ENCODE assay signal across 21 cellular contexts in the genomic region with DNA sequence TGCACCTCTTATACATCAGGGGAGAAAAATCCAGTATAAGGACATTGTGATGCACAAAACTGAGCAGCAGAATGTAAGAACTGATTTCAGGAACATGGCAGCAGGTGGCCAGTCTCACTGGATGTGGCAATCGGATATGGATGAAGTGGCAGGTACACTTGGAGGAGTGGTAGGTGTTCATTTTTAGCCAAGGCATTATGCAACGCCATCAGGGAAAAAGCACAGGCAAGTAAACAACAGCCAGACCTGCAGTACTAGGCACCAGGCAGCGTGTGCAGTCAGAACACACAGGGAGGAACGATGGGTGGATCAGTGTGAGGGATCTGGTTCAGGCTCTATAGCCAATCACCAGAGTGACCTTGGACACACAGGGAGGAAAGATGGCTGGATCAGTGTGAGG.
DNase-seq lines count a peak whose midpoint lies in the region; ATAC-seq and TF ChIP-seq lines count a peak whose summit lies in the region.
"Had no signal": no experiment of that assay in that cellular context is flagged by ENCODE, and none has a peak within 500 bp of the region (broad histone marks: within the 10 kb centered on the region; RNA-seq: fewer than 3 reads in every experiment).

No MANE protein-coding gene starts in this region.

- H3K36me3 ChIP-seq in left lung (no peaks in the 10 kb centered on the region), upper lobe of right lung (no peaks in the 10 kb centered on the region)
- H3K36me3 ChIP-seq: BE2C, ovary, thyroid gland had no signal

- peak; percentile 88 for ATAC-seq in left lung
- peak; percentile 91 for ATAC-seq in upper lobe of right lung
- ATAC-seq: naive thymus-derived CD4-positive, alpha-beta T cell; Panc1; right cardiac atrium; stimulated activated naive CD8-positive, alpha-beta T cell treated with anti-CD3 and anti-CD28 coated beads, Interleukin-15, Interleukin-2, amounts not matched to agents 100 U/mL and 50 U/mL, for 24 hours had no signal

- TF ChIP-seq CTCF in left lung (IDR thresholded peaks at IDR 0.05) (no peak), upper lobe of right lung (IDR thresholded peaks at IDR 0.05) (no peak)

- no peak overlapping the region for H3K4me3 ChIP-seq in left lung
- H3K4me3 ChIP-seq in upper lobe of right lung: no peak overlapping the region
- H3K4me3 ChIP-seq: GM23338, ovary, thyroid gland had no signal

- H3K27ac ChIP-seq in left lung: no peak overlapping the region
- H3K27ac ChIP-seq in upper lobe of right lung: no peak overlapping the region
- H3K27ac ChIP-seq: HL-60, ovary, thyroid gland had no signal

- H3K4me1 ChIP-seq in left lung (no peaks in the 10 kb centered on the region), upper lobe of right lung (no peaks in the 10 kb centered on the region)
- H3K4me1 ChIP-seq: BE2C, thyroid gland had no signal

- H3K27me3 ChIP-seq in left lung (no peaks in the 10 kb centered on the region), upper lobe of right lung (no peaks in the 10 kb centered on the region)
- H3K27me3 ChIP-seq: BE2C, ovary, thyroid gland had no signal

- H3K9me3 ChIP-seq in left lung (no peaks in the 10 kb centered on the region), upper lobe of right lung (no peaks in the 10 kb centered on the region)
- H3K9me3 ChIP-seq: BE2C, ovary, thyroid gland had no signal

- intact Hi-C loops in left lung (cut with DNase I) (no loop called here), upper lobe of right lung (cut with DNase I) (no loop called here)

- DNase-seq in NCI-H2171 treated with DMSO at 0.1 percent for 48 hours (lab: John Stamatoyannopoulos, UW): peak; percentile 51
- no peak for DNase-seq in NCI-H2171 (lab: John Stamatoyannopoulos, UW)
- peak; percentile 52 for DNase-seq in NCI-H510A treated with DMSO at 0.1 percent for 48 hours (lab: John Stamatoyannopoulos, UW)
- peak in 1 of 2 donors; percentile 36 for DNase-seq in left lung
- DNase-seq in upper lobe of right lung: peak; percentile 64
- DNase-seq in foreskin melanocyte: no peak
- no peak for DNase-seq in DMS 273 (lab: John Stamatoyannopoulos, UW; ENCODE audit: unreplicated experiment)
- DNase-seq in amniotic stem cell (lab: John Stamatoyannopoulos, UW): no peak
- DNase-seq: activated CD4-positive, alpha-beta T cell treated with anti-CD3 and anti-CD28 coated beads, Interleukin-2, amount 10 ng/mL, durations not matched to agents 7 days and 5 days; BE2C; NCI-H1436 treated with DMSO at 0.1 percent for 48 hours; ovary; right cardiac atrium; stimulated activated CD4-positive, alpha-beta T cell treated with anti-CD3 and anti-CD28 coated beads, Interleukin-12 subunit alpha, Interleukin-12 subunit beta, amount 100 ng/mL, for 4 hours; stimulated activated CD4-positive, alpha-beta T cell treated with anti-CD3 and anti-CD28 coated beads, Interleukin-4, amount 100 ng/mL, for 4 hours; stimulated activated naive CD8-positive, alpha-beta T cell treated with anti-CD3 and anti-CD28 coated beads, Interleukin-15, Interleukin-2, amounts not matched to agents 100 U/mL and 50 U/mL, for 24 hours; thyroid gland had no signal

Comparison
In these comparisons a context has a peak if more than half of its experiments do, and no peak if none do; other contexts are left out.
1. DNase-seq: peak in NCI-H2171 treated with DMSO at 0.1 percent for 48 hours (single experiment), NCI-H510A treated with DMSO at 0.1 percent for 48 hours (single experiment) and upper lobe of right lung (single experiment); none in NCI-H2171 (single experiment), foreskin melanocyte (single experiment), DMS 273 (single experiment) and amniotic stem cell (single experiment).